19 cellular contexts compared by ENCODE assay signal in genomic region chr3:76824658-76825310, GRCh38.
"Had no signal": no experiment of that assay in that cellular context is flagged by ENCODE, and none has a peak within 500 bp of the region (broad histone marks: within the 10 kb centered on the region; RNA-seq: fewer than 3 reads in every experiment).

No MANE protein-coding gene starts in this region.

- H3K27me3 Mint-ChIP-seq: activated naive CD4-positive, alpha-beta T cell treated with anti-CD3 and anti-CD28 coated beads, Interleukin-2, amount 10 ng/mL, durations not matched to agents 7 days and 5 days; memory B cell; natural killer cell treated with Interleukin-12 subunit alpha and Interleukin-12 subunit beta and Interleukin-15 and Interleukin-18, amount 100 ng/mL, for 72 hours; type B pancreatic cell had no signal

- H3K4me1 Mint-ChIP-seq: activated naive CD4-positive, alpha-beta T cell treated with anti-CD3 and anti-CD28 coated beads, Interleukin-2, amount 10 ng/mL, durations not matched to agents 7 days and 5 days; memory B cell had no signal

- H3K9me3 ChIP-seq: ascending aorta, breast epithelium, heart right ventricle had no signal

- ATAC-seq: heart right ventricle; natural killer cell treated with Interleukin-12 subunit alpha and Interleukin-12 subunit beta and Interleukin-15 and Interleukin-18, amount 100 ng/mL, for 72 hours; right cardiac atrium had no signal

- H3K36me3 Mint-ChIP-seq: activated naive CD4-positive, alpha-beta T cell treated with anti-CD3 and anti-CD28 coated beads, Interleukin-2, amount 10 ng/mL, durations not matched to agents 7 days and 5 days; memory B cell; natural killer cell treated with Interleukin-12 subunit alpha and Interleukin-12 subunit beta and Interleukin-15 and Interleukin-18, amount 100 ng/mL, for 72 hours; type B pancreatic cell had no signal

- DNase-seq: activated CD4-positive, alpha-beta T cell treated with anti-CD3 and anti-CD28 coated beads for 1 hour; activated CD4-positive, alpha-beta T cell treated with anti-CD3 and anti-CD28 coated beads, Interleukin-2, amount 50 U/mL, for 4 hours; activated naive CD4-positive, alpha-beta T cell treated with anti-CD3 and anti-CD28 coated beads, Interleukin-2, amount 10 ng/mL, durations not matched to agents 7 days and 5 days; cerebellar nuclear complex; effector memory CD4-positive, alpha-beta T cell; heart right ventricle; left ventricle myocardium inferior; occipital lobe; right cardiac atrium; small intestine; stimulated activated CD4-positive, alpha-beta T cell treated with anti-CD3 and anti-CD28 coated beads, Interleukin-4, amount 100 ng/mL, for 24 hours; stimulated activated naive CD4-positive, alpha-beta T cell treated with Interleukin-2 at 50 U/mL for 16 hours had no signal

- H3K4me1 ChIP-seq: ascending aorta, breast epithelium, heart right ventricle, left ventricle myocardium inferior had no signal

- H3K4me3 ChIP-seq: ascending aorta, breast epithelium, heart right ventricle, left ventricle myocardium inferior had no signal

- H3K36me3 ChIP-seq: ascending aorta, breast epithelium, heart right ventricle, left ventricle myocardium inferior had no signal

- H3K4me3 Mint-ChIP-seq: activated naive CD4-positive, alpha-beta T cell treated with anti-CD3 and anti-CD28 coated beads, Interleukin-2, amount 10 ng/mL, durations not matched to agents 7 days and 5 days; memory B cell; natural killer cell treated with Interleukin-12 subunit alpha and Interleukin-12 subunit beta and Interleukin-15 and Interleukin-18, amount 100 ng/mL, for 72 hours; type B pancreatic cell had no signal

- H3K9me3 Mint-ChIP-seq: type B pancreatic cell had no signal

- H3K27ac Mint-ChIP-seq: activated naive CD4-positive, alpha-beta T cell treated with anti-CD3 and anti-CD28 coated beads, Interleukin-2, amount 10 ng/mL, durations not matched to agents 7 days and 5 days; activated T-helper 2 cell treated with anti-CD3 and anti-CD28 coated beads, Interferon-gamma antibody, Interleukin-2, Interleukin-4, amounts not matched to agents 10 μg/mL and 5 μg/mL and 100 μg/mL, durations not matched to agents 14 hours and 24 hours and 36 hours; memory B cell; natural killer cell treated with Interleukin-12 subunit alpha and Interleukin-12 subunit beta and Interleukin-15 and Interleukin-18, amount 100 ng/mL, for 72 hours; progenitor cell of endocrine pancreas; type B pancreatic cell had no signal

- H3K27ac ChIP-seq: ascending aorta, breast epithelium, heart right ventricle, left ventricle myocardium inferior had no signal

- H3K27me3 ChIP-seq: ascending aorta, breast epithelium, heart right ventricle had no signal
